In genomic region chr12:76882367-76882766, GRCh38 we compare ENCODE assay signal across 1 cellular context.
TF ChIP-seq lines count a peak whose summit lies in the region.

No MANE protein-coding gene starts in this region.

TF ChIP-seq in IMR-90, 13 proteins besides CTCF, POLR2A, EP300 and RAD21 (continued from another document):
- TF ChIP-seq MAZ (IDR thresholded peaks at IDR 0.05; ENCODE audit: borderline replicate concordance, low read depth, low read length) (no peak), NFE2L2 (IDR thresholded peaks at IDR 0.05; ENCODE audit: low read depth, low read length) (no peak), SMC3 (IDR thresholded peaks at IDR 0.05; ENCODE audit: low read depth, low read length) (no peak), RCOR1 (IDR thresholded peaks at IDR 0.05; ENCODE audit: insufficient replicate concordance, low read length) (no peak), MAFK (IDR thresholded peaks at IDR 0.05; ENCODE audit: low read depth, low read length) (no peak), CEBPB (IDR thresholded peaks at IDR 0.05; ENCODE audit: low read depth, low read length) (no peak)
